1 cellular context compared by ENCODE assay signal in genomic region chr13:28027607-28028364, GRCh38.
TF ChIP-seq lines count a peak whose summit lies in the region.

No MANE protein-coding gene starts in this region.

TF ChIP-seq in GM23338, 12 proteins besides CTCF, POLR2A, EP300 and RAD21 (continued from another document):
- TF ChIP-seq, protein P1, sequence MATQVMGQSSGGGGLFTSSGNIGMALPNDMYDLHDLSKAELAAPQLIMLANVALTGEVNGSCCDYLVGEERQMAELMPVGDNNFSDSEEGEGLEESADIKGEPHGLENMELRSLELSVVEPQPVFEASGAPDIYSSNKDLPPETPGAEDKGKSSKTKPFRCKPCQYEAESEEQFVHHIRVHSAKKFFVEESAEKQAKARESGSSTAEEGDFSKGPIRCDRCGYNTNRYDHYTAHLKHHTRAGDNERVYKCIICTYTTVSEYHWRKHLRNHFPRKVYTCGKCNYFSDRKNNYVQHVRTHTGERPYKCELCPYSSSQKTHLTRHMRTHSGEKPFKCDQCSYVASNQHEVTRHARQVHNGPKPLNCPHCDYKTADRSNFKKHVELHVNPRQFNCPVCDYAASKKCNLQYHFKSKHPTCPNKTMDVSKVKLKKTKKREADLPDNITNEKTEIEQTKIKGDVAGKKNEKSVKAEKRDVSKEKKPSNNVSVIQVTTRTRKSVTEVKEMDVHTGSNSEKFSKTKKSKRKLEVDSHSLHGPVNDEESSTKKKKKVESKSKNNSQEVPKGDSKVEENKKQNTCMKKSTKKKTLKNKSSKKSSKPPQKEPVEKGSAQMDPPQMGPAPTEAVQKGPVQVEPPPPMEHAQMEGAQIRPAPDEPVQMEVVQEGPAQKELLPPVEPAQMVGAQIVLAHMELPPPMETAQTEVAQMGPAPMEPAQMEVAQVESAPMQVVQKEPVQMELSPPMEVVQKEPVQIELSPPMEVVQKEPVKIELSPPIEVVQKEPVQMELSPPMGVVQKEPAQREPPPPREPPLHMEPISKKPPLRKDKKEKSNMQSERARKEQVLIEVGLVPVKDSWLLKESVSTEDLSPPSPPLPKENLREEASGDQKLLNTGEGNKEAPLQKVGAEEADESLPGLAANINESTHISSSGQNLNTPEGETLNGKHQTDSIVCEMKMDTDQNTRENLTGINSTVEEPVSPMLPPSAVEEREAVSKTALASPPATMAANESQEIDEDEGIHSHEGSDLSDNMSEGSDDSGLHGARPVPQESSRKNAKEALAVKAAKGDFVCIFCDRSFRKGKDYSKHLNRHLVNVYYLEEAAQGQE (IDR thresholded peaks at IDR 0.05; ENCODE audit: unreplicated experiment), result no peak
- TF ChIP-seq, protein P2, sequence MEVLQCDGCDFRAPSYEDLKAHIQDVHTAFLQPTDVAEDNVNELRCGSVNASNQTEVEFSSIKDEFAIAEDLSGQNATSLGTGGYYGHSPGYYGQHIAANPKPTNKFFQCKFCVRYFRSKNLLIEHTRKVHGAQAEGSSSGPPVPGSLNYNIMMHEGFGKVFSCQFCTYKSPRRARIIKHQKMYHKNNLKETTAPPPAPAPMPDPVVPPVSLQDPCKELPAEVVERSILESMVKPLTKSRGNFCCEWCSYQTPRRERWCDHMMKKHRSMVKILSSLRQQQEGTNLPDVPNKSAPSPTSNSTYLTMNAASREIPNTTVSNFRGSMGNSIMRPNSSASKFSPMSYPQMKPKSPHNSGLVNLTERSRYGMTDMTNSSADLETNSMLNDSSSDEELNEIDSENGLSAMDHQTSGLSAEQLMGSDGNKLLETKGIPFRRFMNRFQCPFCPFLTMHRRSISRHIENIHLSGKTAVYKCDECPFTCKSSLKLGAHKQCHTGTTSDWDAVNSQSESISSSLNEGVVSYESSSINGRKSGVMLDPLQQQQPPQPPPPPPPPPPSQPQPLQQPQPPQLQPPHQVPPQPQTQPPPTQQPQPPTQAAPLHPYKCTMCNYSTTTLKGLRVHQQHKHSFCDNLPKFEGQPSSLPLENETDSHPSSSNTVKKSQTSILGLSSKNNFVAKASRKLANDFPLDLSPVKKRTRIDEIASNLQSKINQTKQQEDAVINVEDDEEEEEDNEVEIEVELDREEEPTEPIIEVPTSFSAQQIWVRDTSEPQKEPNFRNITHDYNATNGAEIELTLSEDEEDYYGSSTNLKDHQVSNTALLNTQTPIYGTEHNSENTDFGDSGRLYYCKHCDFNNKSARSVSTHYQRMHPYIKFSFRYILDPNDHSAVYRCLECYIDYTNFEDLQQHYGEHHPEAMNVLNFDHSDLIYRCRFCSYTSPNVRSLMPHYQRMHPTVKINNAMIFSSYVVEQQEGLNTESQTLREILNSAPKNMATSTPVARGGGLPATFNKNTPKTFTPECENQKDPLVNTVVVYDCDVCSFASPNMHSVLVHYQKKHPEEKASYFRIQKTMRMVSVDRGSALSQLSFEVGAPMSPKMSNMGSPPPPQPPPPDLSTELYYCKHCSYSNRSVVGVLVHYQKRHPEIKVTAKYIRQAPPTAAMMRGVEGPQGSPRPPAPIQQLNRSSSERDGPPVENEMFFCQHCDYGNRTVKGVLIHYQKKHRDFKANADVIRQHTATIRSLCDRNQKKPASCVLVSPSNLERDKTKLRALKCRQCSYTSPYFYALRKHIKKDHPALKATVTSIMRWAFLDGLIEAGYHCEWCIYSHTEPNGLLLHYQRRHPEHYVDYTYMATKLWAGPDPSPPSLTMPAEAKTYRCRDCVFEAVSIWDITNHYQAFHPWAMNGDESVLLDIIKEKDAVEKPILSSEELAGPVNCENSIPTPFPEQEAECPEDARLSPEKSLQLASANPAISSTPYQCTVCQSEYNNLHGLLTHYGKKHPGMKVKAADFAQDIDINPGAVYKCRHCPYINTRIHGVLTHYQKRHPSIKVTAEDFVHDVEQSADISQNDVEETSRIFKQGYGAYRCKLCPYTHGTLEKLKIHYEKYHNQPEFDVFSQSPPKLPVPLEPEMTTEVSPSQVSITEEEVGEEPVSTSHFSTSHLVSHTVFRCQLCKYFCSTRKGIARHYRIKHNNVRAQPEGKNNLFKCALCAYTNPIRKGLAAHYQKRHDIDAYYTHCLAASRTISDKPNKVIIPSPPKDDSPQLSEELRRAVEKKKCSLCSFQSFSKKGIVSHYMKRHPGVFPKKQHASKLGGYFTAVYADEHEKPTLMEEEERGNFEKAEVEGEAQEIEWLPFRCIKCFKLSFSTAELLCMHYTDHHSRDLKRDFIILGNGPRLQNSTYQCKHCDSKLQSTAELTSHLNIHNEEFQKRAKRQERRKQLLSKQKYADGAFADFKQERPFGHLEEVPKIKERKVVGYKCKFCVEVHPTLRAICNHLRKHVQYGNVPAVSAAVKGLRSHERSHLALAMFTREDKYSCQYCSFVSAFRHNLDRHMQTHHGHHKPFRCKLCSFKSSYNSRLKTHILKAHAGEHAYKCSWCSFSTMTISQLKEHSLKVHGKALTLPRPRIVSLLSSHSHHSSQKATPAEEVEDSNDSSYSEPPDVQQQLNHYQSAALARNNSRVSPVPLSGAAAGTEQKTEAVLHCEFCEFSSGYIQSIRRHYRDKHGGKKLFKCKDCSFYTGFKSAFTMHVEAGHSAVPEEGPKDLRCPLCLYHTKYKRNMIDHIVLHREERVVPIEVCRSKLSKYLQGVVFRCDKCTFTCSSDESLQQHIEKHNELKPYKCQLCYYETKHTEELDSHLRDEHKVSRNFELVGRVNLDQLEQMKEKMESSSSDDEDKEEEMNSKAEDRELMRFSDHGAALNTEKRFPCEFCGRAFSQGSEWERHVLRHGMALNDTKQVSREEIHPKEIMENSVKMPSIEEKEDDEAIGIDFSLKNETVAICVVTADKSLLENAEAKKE (CRISPR knock-in tag; IDR thresholded peaks at IDR 0.05), result no peak
- TF ChIP-seq CREB1 (CRISPR knock-in tag; IDR thresholded peaks at IDR 0.05; ENCODE audit: low read depth), result no peak
- TF ChIP-seq STAT1 (IDR thresholded peaks at IDR 0.05; ENCODE audit: unreplicated experiment), result no peak
- no peak for TF ChIP-seq JUNB (IDR thresholded peaks at IDR 0.05; ENCODE audit: unreplicated experiment)
